8 cellular contexts compared by ENCODE assay signal in the genomic region with DNA sequence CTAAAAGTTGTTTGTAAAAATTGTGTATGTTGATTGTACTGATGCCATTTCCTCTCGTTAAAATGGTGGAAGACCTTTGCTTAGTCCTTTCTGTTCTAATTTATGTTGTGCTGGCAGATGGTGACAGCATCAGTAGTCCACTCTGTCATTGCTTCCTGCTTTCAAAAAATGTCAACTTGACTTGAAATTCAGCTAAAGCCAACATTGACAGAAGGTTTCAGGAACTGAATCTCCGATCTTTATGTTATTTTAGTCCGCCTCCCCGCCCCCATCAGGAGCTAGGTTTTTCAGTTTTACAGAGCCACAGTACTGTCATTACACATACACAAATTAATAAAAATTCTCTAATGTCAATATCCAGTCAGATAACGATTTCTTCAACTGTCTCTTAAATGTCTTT. TPM values are rescaled to one million over a fixed set of nuclear protein-coding genes. Genes with fewer than 3 reads are reported as not detected.
DNase-seq lines count a peak whose midpoint lies in the region; ATAC-seq and TF ChIP-seq lines count a peak whose summit lies in the region.

No MANE protein-coding gene starts in this region.

- intact Hi-C loops in PC-3 (cut with micrococcal nuclease), result no loop called here

- no peaks in the 10 kb centered on the region for H3K9me3 ChIP-seq in PC-3 (ENCODE audit: low read length)
- H3K9me3 ChIP-seq in fibroblast of lung (ENCODE audit: control insufficient read depth, insufficient read depth, low read depth, low read length), result no peaks in the 10 kb centered on the region
- no peaks in the 10 kb centered on the region for H3K9me3 ChIP-seq in stomach smooth muscle (ENCODE audit: control insufficient read depth in 2 of 2, low read length in 2 of 2)

- no peak for TF ChIP-seq CTCF in AG10803 (conservative IDR thresholded peaks at IDR 0.05; ENCODE audit: low read length)
- no peak for TF ChIP-seq CTCF in PC-3 (conservative IDR thresholded peaks at IDR 0.05; ENCODE audit: low read depth, low read length)
- TF ChIP-seq CTCF in fibroblast of lung (conservative IDR thresholded peaks at IDR 0.05 in 1 of 2, IDR thresholded peaks at IDR 0.05 in 1 of 2; ENCODE audit: low read depth in 1 of 2, low read length in 2 of 2), result no peak

- no TSS peak for BruUV-seq in PC-3 (replicated peaks; lab: Mats Ljungman, UMichigan)

- peaks cover 83% of the 10 kb centered on the region for H3K79me2 ChIP-seq in PC-3 (ENCODE audit: low read length)
- peaks cover 37% of the 10 kb centered on the region for H3K79me2 ChIP-seq in fibroblast of lung (ENCODE audit: control insufficient read depth, insufficient read depth, low read length)

- H3K27ac ChIP-seq in PC-3 (ENCODE audit: low read length) (no peak overlapping the region), fibroblast of lung (ENCODE audit: insufficient read depth, low read length) (peak overlapping the region; percentile 98), stomach smooth muscle (ENCODE audit: low read length) (no peak overlapping the region)

- H3F3A ChIP-seq in PC-3 (ENCODE audit: low read length, unreplicated experiment), result no peaks in the 10 kb centered on the region

- no peaks in the 10 kb centered on the region for H3K9me2 ChIP-seq in PC-3 (replicated peaks; ENCODE audit: low read length)

- CTCF ChIA-PET in PC-3 (lab: Charles Lee), result no interaction called here

- H4K20me1 ChIP-seq in PC-3 (ENCODE audit: low read length), result no peaks in the 10 kb centered on the region
- no peaks in the 10 kb centered on the region for H4K20me1 ChIP-seq in fibroblast of lung (ENCODE audit: control insufficient read depth, extremely low read depth, insufficient read depth, low read length)

- DNase-seq in AG10803 (ENCODE audit: low read depth), result no peak
- DNase-seq in PC-3, result no peak
- no peak for DNase-seq in fibroblast of lung (ENCODE audit: low read depth in 2 of 2)
- DNase-seq in retina, result no peak

- H3K36me3 ChIP-seq in PC-3 (ENCODE audit: low read depth, low read length), result no peaks in the 10 kb centered on the region
- H3K36me3 ChIP-seq in fibroblast of lung (ENCODE audit: control insufficient read depth, insufficient read depth, low read length), result no peaks in the 10 kb centered on the region
- H3K36me3 ChIP-seq in stomach smooth muscle (ENCODE audit: control insufficient read depth in 2 of 2, insufficient read depth in 2 of 2, low read length in 2 of 2), result peaks cover 0 to 3% of the 10 kb centered on the region in 2 donors

- no peaks in the 10 kb centered on the region for H3K27me3 ChIP-seq in PC-3 (ENCODE audit: low read length)
- H3K27me3 ChIP-seq in fibroblast of lung (ENCODE audit: control insufficient read depth, insufficient read depth, low read length), result no peaks in the 10 kb centered on the region
- no peaks in the 10 kb centered on the region for H3K27me3 ChIP-seq in stomach smooth muscle (ENCODE audit: control insufficient read depth in 1 of 2, insufficient read depth in 2 of 2, low read length in 2 of 2)

- ATAC-seq in GM19043 (IDR thresholded peaks at IDR 0.05; ENCODE audit: low read depth, unreplicated experiment), result peak; percentile 22
- ATAC-seq in PC-3, result no peak
- ATAC-seq in GM18870 (IDR thresholded peaks at IDR 0.05; ENCODE audit: unreplicated experiment), result no peak
- no peak for ATAC-seq in HG03565 (IDR thresholded peaks at IDR 0.05; ENCODE audit: unreplicated experiment)

- H3K4me1 ChIP-seq in PC-3 (ENCODE audit: insufficient read depth, low read length) (peaks cover 33% of the 10 kb centered on the region), fibroblast of lung (ENCODE audit: control insufficient read depth, extremely low read depth, insufficient read depth, low read length) (peaks cover 17% of the 10 kb centered on the region), stomach smooth muscle (ENCODE audit: control insufficient read depth, insufficient read depth, low read length) (peaks cover 24% of the 10 kb centered on the region)

- POLR2A ChIA-PET in PC-3 (lab: Charles Lee; ENCODE audit: unreplicated experiment), result no interaction called here

- H3K9ac ChIP-seq in PC-3 (ENCODE audit: low read length) (peak overlapping the region; percentile 95), fibroblast of lung (ENCODE audit: insufficient read depth, low read length) (no peak overlapping the region), stomach smooth muscle (ENCODE audit: low read length in 2 of 2) (peak overlapping the region; percentile 29 to 91)

- peak overlapping the region; percentile 87 for H3K4me3 ChIP-seq in AG10803 (ENCODE audit: low read length)
- peak overlapping the region; percentile 91 for H3K4me3 ChIP-seq in PC-3 (ENCODE audit: low read length)
- H3K4me3 ChIP-seq in fibroblast of lung (replicated peaks in 1 of 4; ENCODE audit: control extremely low read depth in 1 of 4, insufficient read depth in 1 of 4, low read depth in 3 of 4, low read length in 4 of 4), result peak overlapping the region in 3 of 4 experiments; percentile 81 to 92 (median 82)
- no peak overlapping the region for H3K4me3 ChIP-seq in stomach smooth muscle (ENCODE audit: low read length in 2 of 2)

- H2AFZ ChIP-seq in PC-3 (ENCODE audit: low read length) (no peak overlapping the region), fibroblast of lung (ENCODE audit: low read length) (no peak overlapping the region)

- peak overlapping the region; percentile 100 for H3K4me2 ChIP-seq in PC-3 (ENCODE audit: low read length)
- peak overlapping the region; percentile 97 for H3K4me2 ChIP-seq in fibroblast of lung (ENCODE audit: extremely low read depth, insufficient read depth, low read length)

RNA-seq across cellular contexts. Expression of a gene that starts 1.5 kb away (rescaled TPM):
- total RNA-seq in PC-3 (2014; rRNA removed), result 15.4 and 38.1 TPM in 2 replicates
- total RNA-seq in fibroblast of lung, result 26.4 and 33.6 TPM in 2 replicates
- polyA plus RNA-seq in fibroblast of lung, result 15.5 and 22.3 TPM in 2 replicates
- 18.1 and 24.8 TPM in 2 replicates for polyA plus RNA-seq in fibroblast of lung (2012)
- 2.4 and 2.9 TPM in 2 replicates for polyA minus RNA-seq in fibroblast of lung (ENCODE audit: low replicate concordance)

RNA-seq across cellular contexts. Expression of a gene that starts 1.6 kb away (rescaled TPM):
- total RNA-seq in PC-3 (2014; rRNA removed), result 19.3 and 21.0 TPM in 2 replicates
- total RNA-seq in fibroblast of lung, result 91.7 and 93.3 TPM in 2 replicates
- polyA plus RNA-seq in fibroblast of lung, result 110 and 145 TPM in 2 replicates
- 67.7 and 86.8 TPM in 2 replicates for polyA plus RNA-seq in fibroblast of lung (2012)
- polyA minus RNA-seq in fibroblast of lung (ENCODE audit: low replicate concordance), result 11.1 and 12.7 TPM in 2 replicates

Comparison
In these comparisons a context has a peak if more than half of its experiments do, and no peak if none do; other contexts are left out.
1. H3K4me3 ChIP-seq: peak in AG10803 (single experiment), PC-3 (single experiment) and fibroblast of lung (3 of 4); none in stomach smooth muscle (0 of 2).